In the genomic region with DNA sequence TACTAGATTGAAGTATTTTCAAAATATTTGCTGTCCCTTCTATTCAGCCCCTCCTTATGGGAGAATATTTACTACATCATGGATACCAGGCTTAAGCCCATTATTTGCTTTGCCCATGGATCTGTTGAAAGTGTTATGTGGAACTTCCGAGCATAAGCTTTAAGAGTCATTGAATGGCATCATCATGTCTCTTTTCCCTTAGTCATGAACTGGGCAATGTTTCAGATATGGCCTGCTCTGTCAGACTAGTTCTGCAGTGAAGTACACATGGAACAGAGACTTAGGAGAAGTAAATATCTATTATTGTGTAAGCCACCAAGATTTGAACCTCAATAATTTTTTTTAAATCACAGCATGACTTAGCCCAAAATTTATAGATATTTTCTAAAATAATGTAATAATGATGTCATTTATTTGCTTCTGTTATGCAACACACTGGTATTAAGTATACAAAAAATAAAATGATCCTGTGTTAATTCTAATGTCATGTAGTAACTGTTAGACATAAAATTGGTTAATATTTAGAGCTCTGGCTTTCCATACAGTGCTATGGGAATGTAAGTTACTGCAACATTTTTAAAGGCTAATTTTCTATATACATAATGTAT, we compare ENCODE assay signal across 17 cellular contexts.
"Had no signal": no experiment of that assay in that cellular context is flagged by ENCODE, and none has a peak within 500 bp of the region (broad histone marks: within the 10 kb centered on the region; RNA-seq: fewer than 3 reads in every experiment).

No MANE protein-coding gene starts in this region.

- H3K4me1 Mint-ChIP-seq: activated CD4-positive, alpha-beta T cell treated with anti-CD3 and anti-CD28 coated beads, Interleukin-2, amount 10 ng/mL, durations not matched to agents 24 days and 14 days; nephron had no signal

- H3K27ac Mint-ChIP-seq: activated CD4-positive, alpha-beta T cell treated with anti-CD3 and anti-CD28 coated beads, Interleukin-2, amount 10 ng/mL, durations not matched to agents 24 days and 14 days; activated CD8-positive, alpha-beta T cell treated with anti-CD3 and anti-CD28 coated beads, Interleukin-2, amount 10 ng/mL, durations not matched to agents 7 days and 5 days; nephron; T-helper 2 cell treated with Interferon-gamma antibody and Interleukin-4, amounts not matched to agents 5 μg/mL and 100 μg/mL, for 36 hours had no signal

- H3K9me3 Mint-ChIP-seq: activated CD4-positive, alpha-beta T cell treated with anti-CD3 and anti-CD28 coated beads, Interleukin-2, amount 10 ng/mL, durations not matched to agents 24 days and 14 days had no signal

- H3K27me3 ChIP-seq: ascending aorta, cardiac muscle cell, esophagus muscularis mucosa, foreskin keratinocyte, transverse colon, vagina had no signal

- H3K4me3 ChIP-seq: ascending aorta, cardiac muscle cell, esophagus muscularis mucosa, prostate gland, transverse colon, vagina had no signal

- H3K9me3 ChIP-seq: ascending aorta, esophagus muscularis mucosa, prostate gland, vagina had no signal

- H3K27me3 Mint-ChIP-seq: activated CD4-positive, alpha-beta T cell treated with anti-CD3 and anti-CD28 coated beads, Interleukin-2, amount 10 ng/mL, durations not matched to agents 24 days and 14 days had no signal

- DNase-seq: activated CD4-positive, alpha-beta T cell treated with anti-CD3 and anti-CD28 coated beads, Interleukin-2, amount 10 ng/mL, durations not matched to agents 24 days and 14 days; activated CD4-positive, CD25-positive, alpha-beta regulatory T cell; activated CD8-positive, alpha-beta memory T cell treated with anti-CD3 and anti-CD28 coated beads, Interleukin-2, amount 50 U/mL, for 48 hours; activated CD8-positive, alpha-beta T cell treated with anti-CD3 and anti-CD28 coated beads, Interleukin-2, amount 10 ng/mL, durations not matched to agents 7 days and 5 days; glutamatergic neuron; nucleus accumbens; right cardiac atrium; stimulated activated naive CD8-positive, alpha-beta T cell treated with anti-CD3 and anti-CD28 coated beads, Interleukin-15, Interleukin-2, amounts not matched to agents 100 U/mL and 50 U/mL, for 24 hours; transverse colon had no signal

- H3K27ac ChIP-seq: ascending aorta, cardiac muscle cell, esophagus muscularis mucosa, foreskin keratinocyte, prostate gland, transverse colon, vagina had no signal

- H3K36me3 ChIP-seq: ascending aorta, cardiac muscle cell, esophagus muscularis mucosa, prostate gland, transverse colon, vagina had no signal

- H3K4me1 ChIP-seq: ascending aorta, esophagus muscularis mucosa, foreskin keratinocyte, prostate gland, transverse colon, vagina had no signal

- H3K4me3 Mint-ChIP-seq: activated CD4-positive, alpha-beta T cell treated with anti-CD3 and anti-CD28 coated beads, Interleukin-2, amount 10 ng/mL, durations not matched to agents 24 days and 14 days; activated CD8-positive, alpha-beta T cell treated with anti-CD3 and anti-CD28 coated beads, Interleukin-2, amount 10 ng/mL, durations not matched to agents 7 days and 5 days; nephron; T-helper 2 cell treated with Interferon-gamma antibody and Interleukin-4, amounts not matched to agents 5 μg/mL and 100 μg/mL, for 36 hours had no signal
